ENCODE assay signal across 12 cellular contexts in genomic region chr11:100740440-100740839, GRCh38. TPM values are rescaled to one million over a fixed set of nuclear protein-coding genes. Genes with fewer than 3 reads are reported as not detected.
DNase-seq lines count a peak whose midpoint lies in the region; ATAC-seq, FAIRE-seq and TF ChIP-seq lines count a peak whose summit lies in the region.
"Had no signal": no experiment of that assay in that cellular context is flagged by ENCODE, and none has a peak within 500 bp of the region (broad histone marks: within the 10 kb centered on the region; RNA-seq: fewer than 3 reads in every experiment).

No MANE protein-coding gene starts in this region.

- H3K27me3 Mint-ChIP-seq in astrocyte (ENCODE audit: low read depth, unreplicated experiment) (no peaks in the 10 kb centered on the region), CD14-positive monocyte (ENCODE audit: low read depth in 3 of 3) (peaks cover 0 to 6% (median 5%) of the 10 kb centered on the region in 3 donors)

- H3K9me3 ChIP-seq in astrocyte (ENCODE audit: insufficient read depth, low read depth, low read length): no peaks in the 10 kb centered on the region
- no peaks in the 10 kb centered on the region for H3K9me3 ChIP-seq in hepatocyte (ENCODE audit: low read depth)
- no peaks in the 10 kb centered on the region for H3K9me3 ChIP-seq in psoas muscle

- no peak for FAIRE-seq in astrocyte (lab: Jason Lieb, UNC)

- H3K36me3 ChIP-seq in astrocyte (ENCODE audit: insufficient read depth, low read length): no peaks in the 10 kb centered on the region
- H3K36me3 ChIP-seq in hepatocyte (replicated peaks; ENCODE audit: insufficient read depth, low read depth): no peaks in the 10 kb centered on the region
- no peaks in the 10 kb centered on the region for H3K36me3 ChIP-seq in psoas muscle (ENCODE audit: insufficient read depth in 1 of 2, low read depth in 1 of 2)

- H3K27me3 ChIP-seq in astrocyte (ENCODE audit: insufficient read depth, low read length): no peaks in the 10 kb centered on the region
- no peaks in the 10 kb centered on the region for H3K27me3 ChIP-seq in hepatocyte
- H3K27me3 ChIP-seq in psoas muscle (ENCODE audit: insufficient read depth in 3 of 3, low read length in 2 of 3): no peaks in the 10 kb centered on the region

- no peaks in the 10 kb centered on the region for H3K9me2 ChIP-seq in hepatocyte (replicated peaks; ENCODE audit: insufficient read depth)

- DNase-seq in ELR (ENCODE audit: low read depth) (peak; percentile 17), astrocyte (ENCODE audit: low read depth) (peak; percentile 65), hepatocyte (ENCODE audit: low spot score) (no peak), psoas muscle (no peak), dedifferentiated amniotic fluid mesenchymal stem cell (ENCODE audit: extremely low spot score) (no peak), CD14-positive monocyte (ENCODE audit: low spot score) (no peak)
- DNase-seq in central memory CD4-positive, alpha-beta T cell: no peak
- DNase-seq: activated naive CD4-positive, alpha-beta T cell treated with Interleukin-2 at 50 U/mL for 16 hours; cortex of kidney; MM.1S; right cardiac atrium had no signal

- H3K4me1 Mint-ChIP-seq in astrocyte (ENCODE audit: low read depth, unreplicated experiment) (peaks cover 55% of the 10 kb centered on the region), CD14-positive monocyte (peaks cover 13% of the 10 kb centered on the region)

- no peak for TF ChIP-seq CTCF in astrocyte (IDR thresholded peaks at IDR 0.05; ENCODE audit: insufficient read depth, low read depth, low read length)
- no peak for TF ChIP-seq CTCF in hepatocyte (IDR thresholded peaks at IDR 0.05; ENCODE audit: poor library complexity)
- TF ChIP-seq CTCF in psoas muscle (IDR thresholded peaks at IDR 0.05): no peak
- TF ChIP-seq CTCF in CD14-positive monocyte (IDR thresholded peaks at IDR 0.05): no peak

- peaks cover 6% of the 10 kb centered on the region for H4K20me1 ChIP-seq in astrocyte (ENCODE audit: insufficient read depth, low read length)
- H4K20me1 ChIP-seq in hepatocyte (ENCODE audit: insufficient read depth, poor library complexity, severe bottlenecking): no peaks in the 10 kb centered on the region

- peaks cover 21% of the 10 kb centered on the region for H3K4me1 ChIP-seq in astrocyte (ENCODE audit: insufficient read depth, low read length)
- H3K4me1 ChIP-seq in hepatocyte (ENCODE audit: insufficient read depth): peaks cover 35% of the 10 kb centered on the region
- peaks cover 20% of the 10 kb centered on the region for H3K4me1 ChIP-seq in psoas muscle

- no peak overlapping the region for H3K4me3 ChIP-seq in astrocyte (ENCODE audit: insufficient read depth, low read depth, low read length)
- H3K4me3 ChIP-seq in hepatocyte: no peak overlapping the region
- H3K4me3 ChIP-seq in psoas muscle: no peak overlapping the region

- no peak for ATAC-seq in psoas muscle
- no peak for ATAC-seq in HG02870 (IDR thresholded peaks at IDR 0.05; ENCODE audit: unreplicated experiment)

- peak overlapping the region; percentile 51 for H3K27ac ChIP-seq in astrocyte (ENCODE audit: low read depth, low read length)
- H3K27ac ChIP-seq in hepatocyte: peak overlapping the region; percentile 56
- H3K27ac ChIP-seq in psoas muscle: peak overlapping the region; percentile 21

- H2AFZ ChIP-seq in astrocyte (ENCODE audit: low read depth, low read length): no peak overlapping the region
- H2AFZ ChIP-seq in hepatocyte: no peak overlapping the region

- 51% methylated on average over 2 of the region's 2 CpGs for WGBS in hepatocyte (ENCODE audit: low lambda C conversion rate, missing lambda C conversion rate)
- WGBS in psoas muscle, 3 donors: 22 to 34% (median 28%) methylated on average over 2 of the region's 2 CpGs

- H3K4me2 ChIP-seq in astrocyte (ENCODE audit: low read length) (peak overlapping the region; percentile 77), hepatocyte (peak overlapping the region; percentile 50)

- peak overlapping the region; percentile 54 for H3K4me3 Mint-ChIP-seq in astrocyte (ENCODE audit: unreplicated experiment)
- no peak overlapping the region for H3K4me3 Mint-ChIP-seq in CD14-positive monocyte

- peak overlapping the region; percentile 60 for H3K9ac ChIP-seq in astrocyte (ENCODE audit: low read length)

- intact Hi-C loops in psoas muscle (cut with DNase I): no loop called here
- intact Hi-C loops in CD14-positive monocyte (cut with micrococcal nuclease): no loop called here

- H3K36me3 Mint-ChIP-seq in astrocyte (ENCODE audit: low read depth, unreplicated experiment): peaks cover 3% of the 10 kb centered on the region
- no peaks in the 10 kb centered on the region for H3K36me3 Mint-ChIP-seq in CD14-positive monocyte

- H3K27ac Mint-ChIP-seq in astrocyte (ENCODE audit: unreplicated experiment) (peak overlapping the region; percentile 88), CD14-positive monocyte (no peak overlapping the region)

- H3K9me3 Mint-ChIP-seq in astrocyte (ENCODE audit: unreplicated experiment) (peaks cover 5% of the 10 kb centered on the region), CD14-positive monocyte (peaks cover 0 to 10% (median 3%) of the 10 kb centered on the region in 7 donors)

- H3K79me2 ChIP-seq in astrocyte (ENCODE audit: insufficient read depth, low read length) (peaks cover 39% of the 10 kb centered on the region), hepatocyte (peaks cover 73% of the 10 kb centered on the region)

RNA-seq across cellular contexts. Expression of gene ARHGAP42, which starts 53.4 kb away (rescaled TPM):
- total RNA-seq in astrocyte: 33.2 and 34.2 TPM in 2 replicates
- total RNA-seq in hepatocyte: 26.5 and 36.0 TPM in 2 replicates
- 8.7 and 11.5 TPM in 2 replicates for polyA plus RNA-seq in hepatocyte
- total RNA-seq in psoas muscle: 10 to 100 TPM in 3 of 4 donors, 1 to 10 TPM in 1; 4.8 to 12.3 (median 11.5) TPM
- 1 to 10 TPM; 3.8 to 7.2 (median 4.2) TPM for polyA plus RNA-seq in psoas muscle
- not detected for polyA plus RNA-seq in CD14-positive monocyte

Comparison
In these comparisons a context has a peak if more than half of its experiments do, and no peak if none do; other contexts are left out.
1. DNase-seq: peak in ELR (single experiment) and astrocyte (single experiment); none in hepatocyte (single experiment), psoas muscle (0 of 2), dedifferentiated amniotic fluid mesenchymal stem cell (single experiment), CD14-positive monocyte (single experiment) and central memory CD4-positive, alpha-beta T cell (single experiment).
2. Peak in every context shown above with its lines, with median percentiles within 50 percentile points of each other: H3K27ac ChIP-seq.